8 cellular contexts compared by ENCODE assay signal in genomic region chr5:145825751-145826180, GRCh38. TPM values are rescaled to one million over a fixed set of nuclear protein-coding genes. Genes with fewer than 3 reads are reported as not detected.
DNase-seq lines count a peak whose midpoint lies in the region; FAIRE-seq and TF ChIP-seq lines count a peak whose summit lies in the region.

No MANE protein-coding gene starts in this region.

- H3K27me3 ChIP-seq in adipocyte (replicated peaks; ENCODE audit: control insufficient read depth, insufficient read depth, low read length): no peaks in the 10 kb centered on the region

- no peak overlapping the region for H3K27ac ChIP-seq in kidney (ENCODE audit: low read depth in 2 of 2, low read length in 2 of 2)

- no peak overlapping the region for H3K4me3 ChIP-seq in HFF-Myc (replicated peaks; ENCODE audit: low read depth, low read length)
- no peak overlapping the region for H3K4me3 ChIP-seq in adipocyte (ENCODE audit: low read length)
- H3K4me3 ChIP-seq in kidney (ENCODE audit: low read length in 2 of 2): no peak overlapping the region

- peak; percentile 62 for TF ChIP-seq CTCF in HFF-Myc (IDR thresholded peaks at IDR 0.05; ENCODE audit: low read depth, low read length, missing control alignments)
- peak; percentile 65 for TF ChIP-seq CTCF in kidney (IDR thresholded peaks at IDR 0.05; ENCODE audit: borderline replicate concordance, extremely low read depth, insufficient read depth)

- intact Hi-C loops in kidney (cut with DNase I): no loop called here

- DNase-seq in SHP77 (lab: John Stamatoyannopoulos, UW) (peak; percentile 36 to 56), SHP77 treated with DMSO at 0.1 percent for 48 hours (lab: John Stamatoyannopoulos, UW) (no peak), HFF-Myc (ENCODE audit: extremely low read depth, low read depth) (no peak), NCI-H2107 treated with DMSO at 0.1 percent for 48 hours (lab: John Stamatoyannopoulos, UW; ENCODE audit: unreplicated experiment) (peak; percentile 30), adipocyte (ENCODE audit: low read depth) (peak; percentile 87), kidney (no peak), cerebellar nuclear complex (lab: John Stamatoyannopoulos, UW) (no peak), OCI-M2 (lab: John Stamatoyannopoulos, UW; ENCODE audit: unreplicated experiment) (no peak)

- no peak overlapping the region for H3K9ac ChIP-seq in adipocyte (ENCODE audit: low read length)
- H3K9ac ChIP-seq in kidney (ENCODE audit: low read length in 2 of 2): no peak overlapping the region

- FAIRE-seq in kidney (lab: Jason Lieb, UNC): peak; percentile 68

- no peaks in the 10 kb centered on the region for H3K9me3 ChIP-seq in adipocyte (ENCODE audit: control insufficient read depth, low read length)
- H3K9me3 ChIP-seq in kidney (ENCODE audit: control insufficient read depth in 1 of 2, low read length in 2 of 2): no peaks in the 10 kb centered on the region

- H3K4me1 ChIP-seq in adipocyte (ENCODE audit: control insufficient read depth, insufficient read depth, low read length): peaks cover 12% of the 10 kb centered on the region
- no peaks in the 10 kb centered on the region for H3K4me1 ChIP-seq in kidney (ENCODE audit: control insufficient read depth in 1 of 2, insufficient read depth in 1 of 2, low read depth in 1 of 2, low read length in 2 of 2)

- no peaks in the 10 kb centered on the region for H3K36me3 ChIP-seq in adipocyte (ENCODE audit: control insufficient read depth, insufficient read depth, low read length, severe bottlenecking)
- H3K36me3 ChIP-seq in kidney (ENCODE audit: control insufficient read depth in 1 of 2, insufficient read depth in 2 of 2, low read length in 2 of 2): no peaks in the 10 kb centered on the region

RNA-seq across cellular contexts. Expression of gene PRELID2, which starts 9.4 kb away (rescaled TPM):
- total RNA-seq in kidney: 12.1 TPM
- 3.8 TPM for polyA plus RNA-seq in kidney (ENCODE audit: insufficient read depth, low read depth, low replicate concordance)

RNA-seq across cellular contexts. Expression of gene GRXCR2, which starts 47.0 kb away (rescaled TPM):
- total RNA-seq in kidney: not detected
- not detected for polyA plus RNA-seq in kidney (ENCODE audit: insufficient read depth, low read depth, low replicate concordance)

Comparison
In these comparisons a context has a peak if more than half of its experiments do, and no peak if none do; other contexts are left out.
1. DNase-seq: peak in SHP77 (2 of 2), NCI-H2107 treated with DMSO at 0.1 percent for 48 hours (single experiment) and adipocyte (single experiment); none in SHP77 treated with DMSO at 0.1 percent for 48 hours (single experiment), HFF-Myc (single experiment), kidney (single experiment), cerebellar nuclear complex (0 of 2) and OCI-M2 (single experiment).